17 cellular contexts compared by ENCODE assay signal in genomic region chrX:154619182-154619581, GRCh38. TPM values are rescaled to one million over a fixed set of nuclear protein-coding genes. Genes with fewer than 3 reads are reported as not detected.
"Had no signal": no experiment of that assay in that cellular context is flagged by ENCODE, and none has a peak within 500 bp of the region (broad histone marks: within the 10 kb centered on the region; RNA-seq: fewer than 3 reads in every experiment).

Gene CTAG1B (minus strand): TSS chrX:154619282. CDS start chrX:154619218, 64 bp downstream.

RNA-seq across cellular contexts. Expression of gene CTAG1B, which starts in this region (rescaled TPM):
- total RNA-seq: activated naive CD4-positive, alpha-beta T cell treated with anti-CD3 and anti-CD28 coated beads for 36 hours; activated naive CD4-positive, alpha-beta T cell treated with anti-CD3 and anti-CD28 coated beads, Interleukin-2, amount 50 U/mL, for 72 hours; activated naive CD8-positive, alpha-beta T cell treated with anti-CD3 and anti-CD28 coated beads for 36 hours; activated naive CD8-positive, alpha-beta T cell treated with anti-CD3 and anti-CD28 coated beads, Interleukin-2, amount 10 ng/mL, durations not matched to agents 7 days and 5 days; activated T-cell treated with anti-CD3 and anti-CD28 coated beads, Interleukin-2, amount 50 U/mL, for 4 hours; activated T-cell treated with anti-CD3 and anti-CD28 coated beads, Interleukin-2, amount 50 U/mL, for 72 hours; activated T-helper 1 cell treated with anti-CD3 and anti-CD28 coated beads, Interleukin-12 subunit alpha, Interleukin-12 subunit beta, Interleukin-2, Interleukin-4 antibody, amounts not matched to agents 30 ng/mL and 10 ng/mL and 1 ng/mL, durations not matched to agents 14 hours and 24 hours and 36 hours; activated T-helper 17 cell treated with anti-CD3 and anti-CD28 coated beads, Interleukin-2, amount 50 U/mL, for 72 hours; activated T-helper 2 cell treated with anti-CD3 and anti-CD28 coated beads, Interferon-gamma antibody, Interleukin-2, Interleukin-4, amounts not matched to agents 10 μg/mL and 5 μg/mL and 100 μg/mL, durations not matched to agents 14 hours and 24 hours and 36 hours; adrenal gland; ascending aorta; astrocyte; body of pancreas; bronchial epithelial cell; cardiac muscle cell; cardiac septum; cerebellum had no signal
- polyA plus RNA-seq: cardiac muscle cell had no signal
